ENCODE assay signal across 14 cellular contexts in genomic region chr10:84265378-84265777, GRCh38. TPM values are rescaled to one million over a fixed set of nuclear protein-coding genes. Genes with fewer than 3 reads are reported as not detected.
DNase-seq lines count a peak whose midpoint lies in the region; ATAC-seq and TF ChIP-seq lines count a peak whose summit lies in the region.
"Had no signal": no experiment of that assay in that cellular context is flagged by ENCODE, and none has a peak within 500 bp of the region (broad histone marks: within the 10 kb centered on the region; RNA-seq: fewer than 3 reads in every experiment).

No MANE protein-coding gene starts in this region.

- H3K4me3 ChIP-seq in upper lobe of left lung: no peak overlapping the region

- H3K4me1 ChIP-seq in upper lobe of left lung: peaks cover 0 to 8% (median 5%) of the 10 kb centered on the region in 4 donors

- H3K27ac Mint-ChIP-seq in memory B cell: peak overlapping the region; percentile 2
- H3K27ac Mint-ChIP-seq: activated CD4-positive, alpha-beta T cell treated with anti-CD3 and anti-CD28 coated beads, Interleukin-2, amount 10 ng/mL, durations not matched to agents 7 days and 5 days; activated naive CD8-positive, alpha-beta T cell treated with anti-CD3 and anti-CD28 coated beads, Interleukin-2, amount 10 ng/mL, durations not matched to agents 7 days and 5 days had no signal

- H3K9me3 ChIP-seq in upper lobe of left lung: no peaks in the 10 kb centered on the region

- no peaks in the 10 kb centered on the region for H3K36me3 ChIP-seq in upper lobe of left lung

- ATAC-seq in memory B cell (ENCODE audit: low read depth) (no peak), HG03175 (IDR thresholded peaks at IDR 0.05; ENCODE audit: unreplicated experiment) (no peak), GM18502 (IDR thresholded peaks at IDR 0.05; ENCODE audit: poor library complexity, unreplicated experiment) (no peak), HG02763 (IDR thresholded peaks at IDR 0.05; ENCODE audit: unreplicated experiment) (no peak), upper lobe of left lung (ENCODE audit: low FRiP score in 2 of 2) (no peak)

- TF ChIP-seq EP300 in upper lobe of left lung (IDR thresholded peaks at IDR 0.05): no peak

- H3K9me3 Mint-ChIP-seq in memory B cell: no peaks in the 10 kb centered on the region
- H3K9me3 Mint-ChIP-seq: activated CD4-positive, alpha-beta T cell treated with anti-CD3 and anti-CD28 coated beads, Interleukin-2, amount 10 ng/mL, durations not matched to agents 7 days and 5 days; activated naive CD8-positive, alpha-beta T cell treated with anti-CD3 and anti-CD28 coated beads, Interleukin-2, amount 10 ng/mL, durations not matched to agents 7 days and 5 days had no signal

- no peak overlapping the region for H3K4me3 Mint-ChIP-seq in memory B cell
- H3K4me3 Mint-ChIP-seq: activated CD4-positive, alpha-beta T cell treated with anti-CD3 and anti-CD28 coated beads, Interleukin-2, amount 10 ng/mL, durations not matched to agents 7 days and 5 days; activated naive CD8-positive, alpha-beta T cell treated with anti-CD3 and anti-CD28 coated beads, Interleukin-2, amount 10 ng/mL, durations not matched to agents 7 days and 5 days had no signal

- DNase-seq in COLO668 (lab: John Stamatoyannopoulos, UW; ENCODE audit: unreplicated experiment) (peak; percentile 45), NCI-H1417 (lab: John Stamatoyannopoulos, UW) (peak in 2 of 3 experiments; percentile 48 to 73), NCI-H510A treated with DMSO at 0.1 percent for 48 hours (lab: John Stamatoyannopoulos, UW) (peak; percentile 32), memory B cell (ENCODE audit: low spot score in 2 of 2) (no peak), upper lobe of left lung (no peak)
- DNase-seq: activated CD4-positive, alpha-beta T cell treated with anti-CD3 and anti-CD28 coated beads, Interleukin-2, amount 10 ng/mL, durations not matched to agents 7 days and 5 days; effector memory CD4-positive, alpha-beta T cell; left ventricle myocardium superior had no signal

- TF ChIP-seq POLR2A in upper lobe of left lung (IDR thresholded peaks at IDR 0.05): no peak

- peaks cover 16% of the 10 kb centered on the region for H3K27me3 Mint-ChIP-seq in memory B cell

- no peak overlapping the region for H3K27ac ChIP-seq in upper lobe of left lung

- 76 to 80% methylated on average over 5 of the region's 5 CpGs for WGBS in upper lobe of left lung, 2 donors

- H3K4me1 Mint-ChIP-seq in memory B cell: peaks cover 4% of the 10 kb centered on the region

- no peaks in the 10 kb centered on the region for H3K36me3 Mint-ChIP-seq in memory B cell
- H3K36me3 Mint-ChIP-seq: activated naive CD8-positive, alpha-beta T cell treated with anti-CD3 and anti-CD28 coated beads, Interleukin-2, amount 10 ng/mL, durations not matched to agents 7 days and 5 days had no signal

- no peaks in the 10 kb centered on the region for H3K27me3 ChIP-seq in upper lobe of left lung

- TF ChIP-seq CTCF in upper lobe of left lung (IDR thresholded peaks at IDR 0.05): no peak

RNA-seq across cellular contexts. Expression of gene RGR, which starts 20.5 kb away (rescaled TPM):
- 10 to 100 TPM in 1 of 6 donors, under 1 TPM in 2, not detected in 3; 0.49 to 14.7 (median 0.91) TPM for total RNA-seq in upper lobe of left lung
- total RNA-seq: activated CD4-positive, alpha-beta T cell treated with anti-CD3 and anti-CD28 coated beads, Interleukin-2, amount 10 ng/mL, durations not matched to agents 7 days and 5 days; activated naive CD8-positive, alpha-beta T cell treated with anti-CD3 and anti-CD28 coated beads, Interleukin-2, amount 10 ng/mL, durations not matched to agents 7 days and 5 days; MCF 10A had no signal

RNA-seq across cellular contexts. Expression of gene LRIT1, which starts 24.0 kb away (rescaled TPM):
- total RNA-seq in upper lobe of left lung: not detected
- total RNA-seq: activated CD4-positive, alpha-beta T cell treated with anti-CD3 and anti-CD28 coated beads, Interleukin-2, amount 10 ng/mL, durations not matched to agents 7 days and 5 days; activated naive CD8-positive, alpha-beta T cell treated with anti-CD3 and anti-CD28 coated beads, Interleukin-2, amount 10 ng/mL, durations not matched to agents 7 days and 5 days; left ventricle myocardium superior; MCF 10A; subcutaneous adipose tissue had no signal

RNA-seq across cellular contexts. Expression of gene LRIT2, which starts 40.0 kb away (rescaled TPM):
- not detected for total RNA-seq in upper lobe of left lung
- total RNA-seq: activated CD4-positive, alpha-beta T cell treated with anti-CD3 and anti-CD28 coated beads, Interleukin-2, amount 10 ng/mL, durations not matched to agents 7 days and 5 days; activated naive CD8-positive, alpha-beta T cell treated with anti-CD3 and anti-CD28 coated beads, Interleukin-2, amount 10 ng/mL, durations not matched to agents 7 days and 5 days; left ventricle myocardium superior; MCF 10A; subcutaneous adipose tissue had no signal

Comparison
In these comparisons a context has a peak if more than half of its experiments do, and no peak if none do; other contexts are left out.
1. DNase-seq: peak in COLO668 (single experiment), NCI-H1417 (2 of 3) and NCI-H510A treated with DMSO at 0.1 percent for 48 hours (single experiment); none in memory B cell (0 of 2) and upper lobe of left lung (0 of 2).